31 cellular contexts compared by ENCODE assay signal in genomic region chr1:227950735-227951224, GRCh38. TPM values are rescaled to one million over a fixed set of nuclear protein-coding genes. Genes with fewer than 3 reads are reported as not detected.
"Had no signal": no experiment of that assay in that cellular context is flagged by ENCODE, and none has a peak within 500 bp of the region (broad histone marks: within the 10 kb centered on the region; RNA-seq: fewer than 3 reads in every experiment).

No MANE protein-coding gene starts in this region.

- H3K27ac Mint-ChIP-seq: activated CD4-positive, alpha-beta T cell treated with anti-CD3 and anti-CD28 coated beads, Interleukin-2, amount 10 ng/mL, durations not matched to agents 7 days and 5 days; activated CD8-positive, alpha-beta T cell treated with anti-CD3 and anti-CD28 coated beads for 36 hours; activated naive CD8-positive, alpha-beta T cell; activated T-cell treated with anti-CD3 and anti-CD28 coated beads, Interleukin-2, amount 50 U/mL, for 72 hours; immature natural killer cell; natural killer cell; T-cell; T-helper 2 cell treated with Interferon-gamma antibody and Interleukin-4, amounts not matched to agents 5 μg/mL and 100 μg/mL, for 36 hours had no signal

- H3K4me2 ChIP-seq: hepatocyte had no signal

- DNase-seq: activated CD4-positive, alpha-beta T cell treated with anti-CD3 and anti-CD28 coated beads, Interleukin-2, amount 10 ng/mL, durations not matched to agents 7 days and 5 days; activated CD4-positive, CD25-positive, alpha-beta regulatory T cell treated with anti-CD3 and anti-CD28 coated beads, Interleukin-2, amount 50 U/mL, for 72 hours; activated CD8-positive, alpha-beta T cell treated with anti-CD3 and anti-CD28 coated beads for 36 hours; activated naive CD4-positive, alpha-beta T cell; activated T-cell treated with anti-CD3 and anti-CD28 coated beads, Interleukin-2, amount 50 U/mL, for 72 hours; brain microvascular endothelial cell; central memory CD4-positive, alpha-beta T cell; dermis blood vessel endothelial cell; effector memory CD4-positive, alpha-beta T cell; glutamatergic neuron; immature natural killer cell; left ventricle myocardium superior; mammary epithelial cell; midbrain; natural killer cell; stimulated activated CD4-positive, alpha-beta T cell treated with anti-CD3 and anti-CD28 coated beads, Interleukin-4, amount 100 ng/mL, for 24 hours; stimulated activated naive CD8-positive, alpha-beta T cell treated with anti-CD3 and anti-CD28 coated beads, Interleukin-15, Interleukin-2, amounts not matched to agents 100 U/mL and 50 U/mL, for 24 hours; thyroid gland; WERI-Rb-1 had no signal

- H3K9me3 Mint-ChIP-seq: activated CD4-positive, alpha-beta T cell treated with anti-CD3 and anti-CD28 coated beads, Interleukin-2, amount 10 ng/mL, durations not matched to agents 7 days and 5 days; activated CD8-positive, alpha-beta T cell treated with anti-CD3 and anti-CD28 coated beads for 36 hours; activated T-cell treated with anti-CD3 and anti-CD28 coated beads, Interleukin-2, amount 50 U/mL, for 72 hours; natural killer cell; T-cell had no signal

- H3K36me3 Mint-ChIP-seq: activated naive CD8-positive, alpha-beta T cell; immature natural killer cell; natural killer cell; T-cell had no signal

- H3K36me3 ChIP-seq: adrenal gland, ascending aorta, brain microvascular endothelial cell, thyroid gland, WERI-Rb-1 had no signal

- H3K9me3 ChIP-seq: adrenal gland, thyroid gland had no signal

- H3K27ac ChIP-seq: adrenal gland, ascending aorta, brain microvascular endothelial cell, hepatocyte, thyroid gland, WERI-Rb-1 had no signal

- H3K27me3 ChIP-seq: adrenal gland, ascending aorta had no signal

- H3K4me3 Mint-ChIP-seq: activated CD4-positive, alpha-beta T cell treated with anti-CD3 and anti-CD28 coated beads, Interleukin-2, amount 10 ng/mL, durations not matched to agents 7 days and 5 days; activated CD8-positive, alpha-beta T cell treated with anti-CD3 and anti-CD28 coated beads for 36 hours; activated naive CD8-positive, alpha-beta T cell; activated T-cell treated with anti-CD3 and anti-CD28 coated beads, Interleukin-2, amount 50 U/mL, for 72 hours; immature natural killer cell; T-cell; T-helper 2 cell treated with Interferon-gamma antibody and Interleukin-4, amounts not matched to agents 5 μg/mL and 100 μg/mL, for 36 hours had no signal

- H2AFZ ChIP-seq: hepatocyte had no signal

- H3K4me3 ChIP-seq: adrenal gland, ascending aorta, hepatocyte, thyroid gland had no signal

- ATAC-seq: activated CD8-positive, alpha-beta T cell treated with anti-CD3 and anti-CD28 coated beads for 36 hours; activated T-cell treated with anti-CD3 and anti-CD28 coated beads, Interleukin-2, amount 50 U/mL, for 72 hours; esophagus mucosa; left ventricle myocardium superior; natural killer cell; stimulated activated naive CD8-positive, alpha-beta T cell treated with anti-CD3 and anti-CD28 coated beads, Interleukin-15, Interleukin-2, amounts not matched to agents 100 U/mL and 50 U/mL, for 24 hours; T-cell had no signal

RNA-seq across cellular contexts. Expression of gene WNT9A, which starts 3.0 kb away (rescaled TPM):
- total RNA-seq: activated CD8-positive, alpha-beta T cell treated with anti-CD3 and anti-CD28 coated beads for 36 hours; natural killer cell had no signal
- polyA plus RNA-seq: immature natural killer cell had no signal

RNA-seq across cellular contexts. Expression of gene WNT3A, which starts 56.0 kb away (rescaled TPM):
- total RNA-seq: activated CD4-positive, alpha-beta T cell treated with anti-CD3 and anti-CD28 coated beads, Interleukin-2, amount 10 ng/mL, durations not matched to agents 7 days and 5 days; activated CD8-positive, alpha-beta T cell treated with anti-CD3 and anti-CD28 coated beads for 36 hours; activated T-cell treated with anti-CD3 and anti-CD28 coated beads, Interleukin-2, amount 50 U/mL, for 72 hours; adrenal gland; ascending aorta; dermis blood vessel endothelial cell; endothelial cell of umbilical vein; frontal cortex; kidney epithelial cell; left ventricle myocardium superior; mammary epithelial cell; natural killer cell; renal cortical epithelial cell; subcutaneous adipose tissue; thyroid gland had no signal
- polyA plus RNA-seq: adrenal gland, endothelial cell of umbilical vein, hepatocyte, immature natural killer cell had no signal
